17 cellular contexts compared by ENCODE assay signal in genomic region chr12:19065223-19065622, GRCh38.
DNase-seq lines count a peak whose midpoint lies in the region; ATAC-seq and TF ChIP-seq lines count a peak whose summit lies in the region.
"Had no signal": no experiment of that assay in that cellular context is flagged by ENCODE, and none has a peak within 500 bp of the region (broad histone marks: within the 10 kb centered on the region; RNA-seq: fewer than 3 reads in every experiment).

No MANE protein-coding gene starts in this region.

- ATAC-seq in GM23338 (no peak), WTC11 (no peak), right lobe of liver (peak in 3 of 4 donors; percentile 14 to 26 (median 25)), GM18520 (IDR thresholded peaks at IDR 0.05; ENCODE audit: unreplicated experiment) (no peak), GM21723 (IDR thresholded peaks at IDR 0.05; ENCODE audit: unreplicated experiment) (no peak)
- ATAC-seq: CD8-positive, alpha-beta T cell had no signal

- no peaks in the 10 kb centered on the region for H3K9me3 Mint-ChIP-seq in GM23338
- peaks cover 10% of the 10 kb centered on the region; the same call in 1 of the 2 replicates for H3K9me3 Mint-ChIP-seq in WTC11
- H3K9me3 Mint-ChIP-seq: CD8-positive, alpha-beta T cell had no signal

- no peak overlapping the region for H3K18ac ChIP-seq in neuronal stem cell (ENCODE audit: low read length)

- no peak overlapping the region for H3K4me2 ChIP-seq in GM23338
- H3K4me2 ChIP-seq in neuronal stem cell (ENCODE audit: insufficient read depth, low read length, poor library complexity, severe bottlenecking): no peak overlapping the region
- H3K4me2 ChIP-seq: BLaER1 treated with 17β-estradiol and CSF1 and Interleukin-3, amounts not matched to agents 10 nM and 100 nM; KMS-11 had no signal

- no peak overlapping the region for H2BK15ac ChIP-seq in neuronal stem cell (ENCODE audit: low read length)

- H2BK5ac ChIP-seq in neuronal stem cell (ENCODE audit: low read length): no peak overlapping the region

- H3K36me3 ChIP-seq in GM23338 (ENCODE audit: insufficient read depth): no peaks in the 10 kb centered on the region
- no peaks in the 10 kb centered on the region for H3K36me3 ChIP-seq in right lobe of liver
- no peaks in the 10 kb centered on the region for H3K36me3 ChIP-seq in neuronal stem cell (replicated peaks in 1 of 2; ENCODE audit: control insufficient read depth in 2 of 2, insufficient read depth in 2 of 2, low read length in 2 of 2)
- H3K36me3 ChIP-seq: BLaER1 treated with 17β-estradiol and CSF1 and Interleukin-3, amounts not matched to agents 10 nM and 100 nM; HAP-1 had no signal

- no peak overlapping the region for H3K23ac ChIP-seq in neuronal stem cell (ENCODE audit: low read depth, low read length, poor library complexity)

- H3F3A ChIP-seq in GM23338 (replicated peaks; ENCODE audit: low read depth): no peaks in the 10 kb centered on the region

- H3K27ac ChIP-seq in GM23338 (ENCODE audit: low read depth) (no peak overlapping the region), right lobe of liver (peak overlapping the region in 1 of 3 donors; percentile 69), neuronal stem cell (replicated peaks; ENCODE audit: low read length) (peak overlapping the region; percentile 49)
- H3K27ac ChIP-seq: BLaER1 treated with 17β-estradiol and CSF1 and Interleukin-3, amounts not matched to agents 10 nM and 100 nM; KMS-11 had no signal

- H3K4ac ChIP-seq in neuronal stem cell (ENCODE audit: low read length): no peak overlapping the region

- H3K4me3 ChIP-seq in GM23338: no peak overlapping the region
- H3K4me3 ChIP-seq in right lobe of liver: no peak overlapping the region
- no peak overlapping the region for H3K4me3 ChIP-seq in neuronal stem cell (ENCODE audit: low read length in 2 of 2)
- H3K4me3 ChIP-seq: BLaER1 treated with 17β-estradiol and CSF1 and Interleukin-3, amounts not matched to agents 10 nM and 100 nM; HAP-1 had no signal

- 20% methylated on average over 2 of the region's 2 CpGs for WGBS in right lobe of liver (ENCODE audit: insufficient coverage, low coverage, low lambda C conversion rate, missing lambda C conversion rate)
- no CpG with 5 or more reads among the region's 2 CpGs for WGBS in neuronal stem cell (ENCODE audit: extremely low coverage in 2 of 2, insufficient read length in 2 of 2, insufficient replicate concordance in 1 of 2), 2 donors

- H3K14ac ChIP-seq in neuronal stem cell (ENCODE audit: low read length): no peak overlapping the region

- no peaks in the 10 kb centered on the region for H4K20me1 ChIP-seq in GM23338 (replicated peaks; ENCODE audit: insufficient read depth)
- H4K20me1 ChIP-seq: BLaER1 treated with 17β-estradiol and CSF1 and Interleukin-3, amounts not matched to agents 10 nM and 100 nM had no signal

- H3K9ac ChIP-seq in neuronal stem cell (ENCODE audit: low read depth, low read length, poor library complexity): no peak overlapping the region
- H3K9ac ChIP-seq: BLaER1 treated with 17β-estradiol and CSF1 and Interleukin-3, amounts not matched to agents 10 nM and 100 nM; KMS-11 had no signal

- no peak overlapping the region for H2AK5ac ChIP-seq in neuronal stem cell (ENCODE audit: low read depth, low read length)

- no peaks in the 10 kb centered on the region for H3K79me1 ChIP-seq in neuronal stem cell (ENCODE audit: low read depth, low read length)

- no peak for TF ChIP-seq POLR2A in right lobe of liver (IDR thresholded peaks at IDR 0.05)

- TF ChIP-seq CTCF in GM23338 (conservative IDR thresholded peaks at IDR 0.05; ENCODE audit: low read depth in 2 of 2) (no peak), WTC11 (IDR thresholded peaks at IDR 0.05) (no peak), right lobe of liver (IDR thresholded peaks at IDR 0.05) (no peak)

- no peak overlapping the region for H2BK120ac ChIP-seq in neuronal stem cell (ENCODE audit: low read depth, low read length)

- H3K27me3 ChIP-seq in GM23338 (ENCODE audit: insufficient read depth): no peaks in the 10 kb centered on the region
- no peaks in the 10 kb centered on the region for H3K27me3 ChIP-seq in right lobe of liver
- no peaks in the 10 kb centered on the region for H3K27me3 ChIP-seq in neuronal stem cell (ENCODE audit: control insufficient read depth in 3 of 3, insufficient read depth in 3 of 3, low read depth in 1 of 3, low read length in 3 of 3)
- H3K27me3 ChIP-seq: BLaER1 treated with 17β-estradiol and CSF1 and Interleukin-3, amounts not matched to agents 10 nM and 100 nM had no signal

- peaks cover 24% of the 10 kb centered on the region for H3K4me1 ChIP-seq in GM23338 (ENCODE audit: insufficient read depth)
- peaks cover 0 to 26% (median 8%) of the 10 kb centered on the region in 4 donors for H3K4me1 ChIP-seq in right lobe of liver
- peaks cover 4 to 7% of the 10 kb centered on the region in 2 donors for H3K4me1 ChIP-seq in neuronal stem cell (ENCODE audit: control insufficient read depth in 2 of 2, insufficient read depth in 1 of 2, low read depth in 1 of 2, low read length in 2 of 2)
- H3K4me1 ChIP-seq: BLaER1 treated with 17β-estradiol and CSF1 and Interleukin-3, amounts not matched to agents 10 nM and 100 nM had no signal

- no peaks in the 10 kb centered on the region for H3K36me3 Mint-ChIP-seq in GM23338 (ENCODE audit: low read depth)
- H3K36me3 Mint-ChIP-seq in WTC11: no peaks in the 10 kb centered on the region
- H3K36me3 Mint-ChIP-seq: CD8-positive, alpha-beta T cell had no signal

- H3K79me2 ChIP-seq in GM23338 (replicated peaks; ENCODE audit: insufficient read depth): no peaks in the 10 kb centered on the region

- H4K91ac ChIP-seq in neuronal stem cell (ENCODE audit: low read depth, low read length, poor library complexity): no peak overlapping the region

- no peak overlapping the region for H2AFZ ChIP-seq in GM23338
- H2AFZ ChIP-seq in neuronal stem cell (ENCODE audit: low read length): no peak overlapping the region

- H4K8ac ChIP-seq in neuronal stem cell (ENCODE audit: low read depth, low read length): no peak overlapping the region

- H3K9me2 ChIP-seq in GM23338 (ENCODE audit: insufficient read depth): no peaks in the 10 kb centered on the region

- POLR2A ChIA-PET in WTC11 (lab: Charles Lee): no interaction called here

- H3K4me1 Mint-ChIP-seq in GM23338: peaks cover 25% of the 10 kb centered on the region
- H3K4me1 Mint-ChIP-seq in WTC11: peaks cover 29% of the 10 kb centered on the region
- H3K4me1 Mint-ChIP-seq: B cell had no signal

- DNase-seq in GM23338 (ENCODE audit: low spot score) (no peak), WTC11 (ENCODE audit: low spot score) (no peak), right lobe of liver (no peak), neuronal stem cell (ENCODE audit: low spot score) (no peak), NK-92 (lab: John Stamatoyannopoulos, UW; ENCODE audit: unreplicated experiment) (no peak), DMS79 (lab: John Stamatoyannopoulos, UW) (no peak)
- DNase-seq: CD8-positive, alpha-beta T cell; DMS153; DMS79 treated with DMSO at 0.1 percent for 48 hours; GF-D8; GOT3 had no signal

- no peak overlapping the region for H2BK12ac ChIP-seq in neuronal stem cell (ENCODE audit: low read length)

- H3K9me3 ChIP-seq in right lobe of liver (peaks cover 0 to 3% (median 0%) of the 10 kb centered on the region in 4 donors), neuronal stem cell (replicated peaks in 1 of 2; ENCODE audit: control insufficient read depth in 2 of 2, insufficient read depth in 1 of 2, low read depth in 1 of 2, low read length in 2 of 2) (peaks cover 0 to 3% of the 10 kb centered on the region in 2 donors)
- H3K9me3 ChIP-seq: HAP-1 had no signal

- H3K4me3 Mint-ChIP-seq in GM23338 (no peak overlapping the region), WTC11 (no peak overlapping the region)
- H3K4me3 Mint-ChIP-seq: B cell; CD8-positive, alpha-beta T cell had no signal

- intact Hi-C loops in right lobe of liver (cut with DNase I): no loop called here

- CTCF ChIA-PET in WTC11 (lab: Charles Lee): no interaction called here

- H3K27me3 Mint-ChIP-seq in GM23338 (ENCODE audit: insufficient read depth, low read depth, poor library complexity) (no peaks in the 10 kb centered on the region), WTC11 (ENCODE audit: low read depth) (no peaks in the 10 kb centered on the region)
- H3K27me3 Mint-ChIP-seq: B cell had no signal

- peak overlapping the region; percentile 4; the same call in 1 of the 2 replicates for H3K27ac Mint-ChIP-seq in GM23338
- H3K27ac Mint-ChIP-seq in WTC11: 0 out of 2 replicates have a peak overlapping the region, but pooled peaks have one; percentile 19
- H3K27ac Mint-ChIP-seq: B cell; CD8-positive, alpha-beta T cell had no signal

TF ChIP-seq in GM23338, 12 proteins besides CTCF, POLR2A, EP300 and RAD21 (continues in another document):
- TF ChIP-seq EZH2phosphoT487 (IDR thresholded peaks at IDR 0.05; ENCODE audit: unreplicated experiment) (no peak), CREB1 (CRISPR knock-in tag; IDR thresholded peaks at IDR 0.05; ENCODE audit: low read depth) (no peak)

TF ChIP-seq in WTC11, 78 proteins besides CTCF, POLR2A, EP300 and RAD21:
- TF ChIP-seq SMAD4 (CRISPR knock-in tag; IDR thresholded peaks at IDR 0.05) (no peak), MXD4 (CRISPR knock-in tag; IDR thresholded peaks at IDR 0.05; ENCODE audit: borderline replicate concordance) (no peak), MYBL2 (CRISPR knock-in tag; IDR thresholded peaks at IDR 0.05) (no peak)

Comparison
In these comparisons a context has a peak if more than half of its experiments do, and no peak if none do; other contexts are left out.
1. ATAC-seq: peak in right lobe of liver (3 of 4); none in GM23338 (single experiment), WTC11 (single experiment), GM18520 (single experiment) and GM21723 (single experiment).